8 cellular contexts compared by ENCODE assay signal in genomic region chr18:63299837-63300787, GRCh38. TPM values are rescaled to one million over a fixed set of nuclear protein-coding genes. Genes with fewer than 3 reads are reported as not detected.
DNase-seq lines count a peak whose midpoint lies in the region; ATAC-seq and TF ChIP-seq lines count a peak whose summit lies in the region.

No MANE protein-coding gene starts in this region.

- TF ChIP-seq RAD21 in SK-N-SH (IDR thresholded peaks at IDR 0.05; ENCODE audit: low read length) = no peak

- ATAC-seq in SK-N-SH treated with all-trans-retinoic acid at 6 μM for 48 hours = peak; percentile 40
- peak; percentile 49 for ATAC-seq in HG03045 (IDR thresholded peaks at IDR 0.05; ENCODE audit: unreplicated experiment)
- ATAC-seq in stimulated activated naive B cell treated with anti-CD40 and anti-IgM and Interleukin-4, amounts not matched to agents 10 μg/mL and 1 μg/mL and 100 μg/mL, for 72 hours (replicated peaks) = peak; percentile 79 to 88

- no peak for TF ChIP-seq CTCF in SK-N-SH (IDR thresholded peaks at IDR 0.05)
- TF ChIP-seq CTCF in OCI-LY7 (conservative IDR thresholded peaks at IDR 0.05; ENCODE audit: low read length) = no peak

- intact Hi-C loops in OCI-LY7 (cut with micrococcal nuclease; ENCODE audit: unreplicated experiment) = no loop called here

- DNase-seq in SK-N-SH = no peak
- peak; percentile 28 for DNase-seq in amniotic epithelial cell (ENCODE audit: low read depth)
- DNase-seq in stimulated activated naive B cell treated with anti-CD40 and anti-IgM and Interleukin-4, amounts not matched to agents 10 μg/mL and 1 μg/mL and 100 μg/mL, for 72 hours = peak; percentile 73
- no peak for DNase-seq in HPDE6-E6E7 (ENCODE audit: extremely low spot score)
- no peak for DNase-seq in OCI-LY7 (ENCODE audit: low spot score)
- DNase-seq in H7 = no peak

- BruUV-seq in OCI-LY7 (replicated peaks; lab: Mats Ljungman, UMichigan) = no TSS peak

- TF ChIP-seq EP300 in SK-N-SH (IDR thresholded peaks at IDR 0.05; ENCODE audit: borderline replicate concordance in 1 of 2, low read depth in 1 of 2, low read length in 1 of 2) = no peak

- no peaks in the 10 kb centered on the region for H4K20me1 ChIP-seq in SK-N-SH (ENCODE audit: insufficient read depth)
- H4K20me1 ChIP-seq in OCI-LY7 (ENCODE audit: insufficient read depth, low read length) = no peaks in the 10 kb centered on the region

- H3K9me2 ChIP-seq in SK-N-SH (no peaks in the 10 kb centered on the region), OCI-LY7 (ENCODE audit: insufficient read depth, low read length) (no peaks in the 10 kb centered on the region)

- H3K9ac ChIP-seq in SK-N-SH = no peak overlapping the region

- POLR2A ChIA-PET in SK-N-SH (lab: Yijun Ruan, JAX) (no interaction called here), OCI-LY7 (lab: Charles Lee) (no interaction called here)

- H3K9me3 Mint-ChIP-seq in stimulated activated naive B cell treated with anti-CD40 and anti-IgM and Interleukin-4, amounts not matched to agents 10 μg/mL and 1 μg/mL and 100 μg/mL, for 72 hours = peaks cover 0 to 5% of the 10 kb centered on the region in 2 donors

- H3K9me3 ChIP-seq in SK-N-SH = no peaks in the 10 kb centered on the region
- no peaks in the 10 kb centered on the region for H3K9me3 ChIP-seq in OCI-LY7 (ENCODE audit: low read length)

- H3K36me3 Mint-ChIP-seq in stimulated activated naive B cell treated with anti-CD40 and anti-IgM and Interleukin-4, amounts not matched to agents 10 μg/mL and 1 μg/mL and 100 μg/mL, for 72 hours = peaks cover 63 to 68% of the 10 kb centered on the region in 2 donors

- WGBS in SK-N-SH (ENCODE audit: low lambda C conversion rate) = 75% methylated on average over 7 of the region's 7 CpGs

- H3K4me3 Mint-ChIP-seq in stimulated activated naive B cell treated with anti-CD40 and anti-IgM and Interleukin-4, amounts not matched to agents 10 μg/mL and 1 μg/mL and 100 μg/mL, for 72 hours = peak overlapping the region; percentile 68 to 77

- H3K27ac ChIP-seq in SK-N-SH (ENCODE audit: low read depth in 2 of 2, low read length in 1 of 2) = no peak overlapping the region
- H3K27ac ChIP-seq in OCI-LY7 (ENCODE audit: low read depth, low read length, poor library complexity, severe bottlenecking) = no peak overlapping the region

- H3K79me2 ChIP-seq in SK-N-SH (ENCODE audit: insufficient read depth) (no peaks in the 10 kb centered on the region), OCI-LY7 (ENCODE audit: insufficient read depth, low read depth, low read length) (no peaks in the 10 kb centered on the region)

- peak overlapping the region; percentile 96 for H3K27ac Mint-ChIP-seq in stimulated activated naive B cell treated with anti-CD40 and anti-IgM and Interleukin-4, amounts not matched to agents 10 μg/mL and 1 μg/mL and 100 μg/mL, for 72 hours

- H3F3A ChIP-seq in SK-N-SH (replicated peaks; ENCODE audit: insufficient read depth) = no peaks in the 10 kb centered on the region

- H3K4me3 ChIP-seq in SK-N-SH (ENCODE audit: low read depth in 2 of 2, low read length in 1 of 2) (no peak overlapping the region), OCI-LY7 (ENCODE audit: low read depth, low read length, poor library complexity, severe bottlenecking) (no peak overlapping the region), H7 (ENCODE audit: insufficient read depth, low read depth, low read length) (no peak overlapping the region)

- H2AFZ ChIP-seq in SK-N-SH (ENCODE audit: low read depth) = no peak overlapping the region
- no peak overlapping the region for H2AFZ ChIP-seq in OCI-LY7 (ENCODE audit: low read length)

- H3K27me3 ChIP-seq in SK-N-SH (ENCODE audit: insufficient read depth) = no peaks in the 10 kb centered on the region
- no peaks in the 10 kb centered on the region for H3K27me3 ChIP-seq in H7 (ENCODE audit: control insufficient read depth, insufficient read depth, low read length)

- no peaks in the 10 kb centered on the region for H3K27me3 Mint-ChIP-seq in stimulated activated naive B cell treated with anti-CD40 and anti-IgM and Interleukin-4, amounts not matched to agents 10 μg/mL and 1 μg/mL and 100 μg/mL, for 72 hours

- peaks cover 0 to 6% of the 10 kb centered on the region in 2 experiments; a peak in 3 of 4 replicates for H3K4me1 ChIP-seq in SK-N-SH (ENCODE audit: control insufficient read depth in 1 of 2, insufficient read depth in 2 of 2, low read depth in 1 of 2, low read length in 1 of 2)
- H3K4me1 ChIP-seq in OCI-LY7 (ENCODE audit: insufficient read depth, low read length, poor library complexity, severe bottlenecking) = no peaks in the 10 kb centered on the region

- H3K4me2 ChIP-seq in SK-N-SH (no peak overlapping the region), OCI-LY7 (ENCODE audit: low read length) (no peak overlapping the region)

- peaks cover 63 to 97% of the 10 kb centered on the region in 2 donors for H3K4me1 Mint-ChIP-seq in stimulated activated naive B cell treated with anti-CD40 and anti-IgM and Interleukin-4, amounts not matched to agents 10 μg/mL and 1 μg/mL and 100 μg/mL, for 72 hours

- CTCF ChIA-PET in SK-N-SH (lab: Yijun Ruan, JAX) (interaction anchor here (0.8 kb wide), 1 partner anchor 14 kb away, joined by 3 read pairs; no protein-coding TSS in a partner anchor), OCI-LY7 (lab: Charles Lee; ENCODE audit: unreplicated experiment) (no interaction called here)

- no peaks in the 10 kb centered on the region for H3K36me3 ChIP-seq in SK-N-SH (replicated peaks in 1 of 2; ENCODE audit: control insufficient read depth in 1 of 2, insufficient read depth in 2 of 2, low read length in 1 of 2)
- H3K36me3 ChIP-seq in OCI-LY7 (ENCODE audit: insufficient read depth, low read length) = no peaks in the 10 kb centered on the region
- H3K36me3 ChIP-seq in H7 (replicated peaks; ENCODE audit: control insufficient read depth, insufficient read depth, low read length) = no peaks in the 10 kb centered on the region

TF ChIP-seq in SK-N-SH treated with all-trans-retinoic acid at 6 μM for 48 hours, 23 proteins besides CTCF, POLR2A, EP300 and RAD21 (continues in another document):
- TF ChIP-seq ISL1 (CRISPR knock-in tag; IDR thresholded peaks at IDR 0.05) (no peak), CREB5 (CRISPR knock-in tag; IDR thresholded peaks at IDR 0.05; ENCODE audit: low read depth) (no peak), ZC3H10 (CRISPR knock-in tag; IDR thresholded peaks at IDR 0.05) (no peak), CSRNP3 (CRISPR knock-in tag; IDR thresholded peaks at IDR 0.05) (no peak), ZNF8 (CRISPR knock-in tag; IDR thresholded peaks at IDR 0.05) (no peak)

TF ChIP-seq in SK-N-SH, 30 proteins besides CTCF, POLR2A, EP300 and RAD21:
- TF ChIP-seq TCF12 (IDR thresholded peaks at IDR 0.05) (no peak), FOSL2 (IDR thresholded peaks at IDR 0.05; ENCODE audit: borderline replicate concordance, low read depth) (no peak), JUND (IDR thresholded peaks at IDR 0.05) (no peak)

RNA-seq across cellular contexts. Expression of gene BCL2, which starts 19.5 kb away (rescaled TPM):
- 1.2 and 1.5 TPM in 2 replicates for polyA plus RNA-seq in SK-N-SH (2012; rRNA removed)
- polyA plus RNA-seq in SK-N-SH (2012; cell fraction: cytosol; rRNA removed) = 1.6 and 1.8 TPM in 2 replicates
- 1.3 and 1.5 TPM in 2 replicates for polyA plus RNA-seq in SK-N-SH (2012; cell fraction: nucleus; rRNA removed)
- total RNA-seq in OCI-LY7 (2014; rRNA removed; shearing (Covaris generic)) = 1.4 and 1.9 TPM in 2 replicates
- 2.5 and 3.0 TPM in 2 replicates for total RNA-seq in OCI-LY7 (2022)
- 0.81 and 1.8 TPM in 2 replicates for total RNA-seq in H7 (2014; rRNA removed; shearing (Covaris generic))

Comparison
In these comparisons a context has a peak if more than half of its experiments do, and no peak if none do; other contexts are left out.
1. DNase-seq: peak in amniotic epithelial cell (single experiment) and stimulated activated naive B cell treated with anti-CD40 and anti-IgM and Interleukin-4, amounts not matched to agents 10 μg/mL and 1 μg/mL and 100 μg/mL, for 72 hours (single experiment); none in SK-N-SH (single experiment), HPDE6-E6E7 (single experiment), OCI-LY7 (single experiment) and H7 (single experiment).
2. Peak in every context shown above with its lines, with median percentiles within 50 percentile points of each other: ATAC-seq.